Comparison of ENCODE assay signal across 9 cellular contexts in genomic region chr3:114319453-114319852, GRCh38. TPM values are rescaled to one million over a fixed set of nuclear protein-coding genes. Genes with fewer than 3 reads are reported as not detected.
DNase-seq lines count a peak whose midpoint lies in the region; ATAC-seq, FAIRE-seq and TF ChIP-seq lines count a peak whose summit lies in the region.
"Had no signal": no experiment of that assay in that cellular context is flagged by ENCODE, and none has a peak within 500 bp of the region (broad histone marks: within the 10 kb centered on the region; RNA-seq: fewer than 3 reads in every experiment).

No MANE protein-coding gene starts in this region.

- no peak overlapping the region for H3K9ac ChIP-seq in kidney (ENCODE audit: low read length in 2 of 2)

- no peaks in the 10 kb centered on the region for H3K9me3 Mint-ChIP-seq in stimulated activated naive CD8-positive, alpha-beta T cell treated with anti-CD3 and anti-CD28 coated beads, Interleukin-15, Interleukin-2, amounts not matched to agents 100 ng/mL and 50 ng/mL, for 24 hours
- no peaks in the 10 kb centered on the region for H3K9me3 Mint-ChIP-seq in activated CD4-positive, alpha-beta T cell treated with anti-CD3 and anti-CD28 coated beads, Interleukin-2, amount 10 ng/mL, durations not matched to agents 24 days and 14 days

- H3K9me3 ChIP-seq in kidney (ENCODE audit: control insufficient read depth in 1 of 2, low read length in 2 of 2): no peaks in the 10 kb centered on the region

- no peak for DNase-seq in stimulated activated naive CD8-positive, alpha-beta T cell treated with anti-CD3 and anti-CD28 coated beads, Interleukin-15, Interleukin-2, amounts not matched to agents 100 U/mL and 50 U/mL, for 24 hours
- DNase-seq in NCI-H524 treated with DMSO at 0.1 percent for 48 hours (lab: John Stamatoyannopoulos, UW) (peak; percentile 91), epithelial cell of prostate (ENCODE audit: low read depth, low spot score) (peak; percentile 75), kidney (no peak)
- no peak for DNase-seq in activated CD4-positive, alpha-beta T cell treated with anti-CD3 and anti-CD28 coated beads, Interleukin-2, amount 10 ng/mL, durations not matched to agents 24 days and 14 days
- DNase-seq: midbrain had no signal

- intact Hi-C loops in activated CD4-positive, alpha-beta T cell treated with anti-CD3 and anti-CD28 coated beads, Interleukin-2, amount 10 ng/mL, durations not matched to agents 24 days and 14 days (cut with micrococcal nuclease): no loop called here
- intact Hi-C loops in kidney (cut with DNase I): no loop called here

- peaks cover 94% of the 10 kb centered on the region for H3K4me1 Mint-ChIP-seq in stimulated activated naive CD8-positive, alpha-beta T cell treated with anti-CD3 and anti-CD28 coated beads, Interleukin-15, Interleukin-2, amounts not matched to agents 100 ng/mL and 50 ng/mL, for 24 hours (ENCODE audit: low read depth)
- H3K4me1 Mint-ChIP-seq in activated CD4-positive, alpha-beta T cell treated with anti-CD3 and anti-CD28 coated beads, Interleukin-2, amount 10 ng/mL, durations not matched to agents 24 days and 14 days: peaks cover 44% of the 10 kb centered on the region

- H3K36me3 Mint-ChIP-seq in stimulated activated naive CD8-positive, alpha-beta T cell treated with anti-CD3 and anti-CD28 coated beads, Interleukin-15, Interleukin-2, amounts not matched to agents 100 ng/mL and 50 ng/mL, for 24 hours (ENCODE audit: low read depth): peaks cover 16% of the 10 kb centered on the region
- H3K36me3 Mint-ChIP-seq in activated CD4-positive, alpha-beta T cell treated with anti-CD3 and anti-CD28 coated beads, Interleukin-2, amount 10 ng/mL, durations not matched to agents 24 days and 14 days (ENCODE audit: low read depth): peaks cover 3% of the 10 kb centered on the region

- H3K27ac ChIP-seq in epithelial cell of prostate (peak overlapping the region; percentile 54), kidney (ENCODE audit: low read depth in 2 of 2, low read length in 2 of 2) (no peak overlapping the region)

- no peaks in the 10 kb centered on the region for H3K27me3 Mint-ChIP-seq in stimulated activated naive CD8-positive, alpha-beta T cell treated with anti-CD3 and anti-CD28 coated beads, Interleukin-15, Interleukin-2, amounts not matched to agents 100 ng/mL and 50 ng/mL, for 24 hours
- H3K27me3 Mint-ChIP-seq in activated CD4-positive, alpha-beta T cell treated with anti-CD3 and anti-CD28 coated beads, Interleukin-2, amount 10 ng/mL, durations not matched to agents 24 days and 14 days: no peaks in the 10 kb centered on the region

- no peaks in the 10 kb centered on the region for H3K4me1 ChIP-seq in kidney (ENCODE audit: control insufficient read depth in 1 of 2, insufficient read depth in 1 of 2, low read depth in 1 of 2, low read length in 2 of 2)

- no peak for FAIRE-seq in kidney (lab: Jason Lieb, UNC)

- H3K36me3 ChIP-seq in kidney (ENCODE audit: control insufficient read depth in 1 of 2, insufficient read depth in 2 of 2, low read length in 2 of 2): peaks cover 0 to 5% of the 10 kb centered on the region in 2 donors

- H3K4me3 Mint-ChIP-seq in stimulated activated naive CD8-positive, alpha-beta T cell treated with anti-CD3 and anti-CD28 coated beads, Interleukin-15, Interleukin-2, amounts not matched to agents 100 ng/mL and 50 ng/mL, for 24 hours: no peak overlapping the region
- no peak overlapping the region for H3K4me3 Mint-ChIP-seq in activated CD4-positive, alpha-beta T cell treated with anti-CD3 and anti-CD28 coated beads, Interleukin-2, amount 10 ng/mL, durations not matched to agents 24 days and 14 days

- H3K4me3 ChIP-seq in kidney (ENCODE audit: low read length in 2 of 2): no peak overlapping the region

- no peak for TF ChIP-seq CTCF in kidney (IDR thresholded peaks at IDR 0.05; ENCODE audit: borderline replicate concordance, extremely low read depth, insufficient read depth)

- H3K27ac Mint-ChIP-seq in stimulated activated naive CD8-positive, alpha-beta T cell treated with anti-CD3 and anti-CD28 coated beads, Interleukin-15, Interleukin-2, amounts not matched to agents 100 ng/mL and 50 ng/mL, for 24 hours: peak overlapping the region; percentile 66
- no peak overlapping the region for H3K27ac Mint-ChIP-seq in activated CD4-positive, alpha-beta T cell treated with anti-CD3 and anti-CD28 coated beads, Interleukin-2, amount 10 ng/mL, durations not matched to agents 24 days and 14 days

- no peak for ATAC-seq in stimulated activated naive CD8-positive, alpha-beta T cell treated with anti-CD3 and anti-CD28 coated beads, Interleukin-15, Interleukin-2, amounts not matched to agents 100 U/mL and 50 U/mL, for 24 hours
- ATAC-seq in HG03135 (IDR thresholded peaks at IDR 0.05; ENCODE audit: unreplicated experiment) (no peak), GM21576 (IDR thresholded peaks at IDR 0.05; ENCODE audit: unreplicated experiment) (no peak)

RNA-seq across cellular contexts. Expression of gene TIGIT, which starts 25.6 kb away (rescaled TPM):
- total RNA-seq in activated CD4-positive, alpha-beta T cell treated with anti-CD3 and anti-CD28 coated beads, Interleukin-2, amount 10 ng/mL, durations not matched to agents 24 days and 14 days: 2.5 and 4.7 TPM in 2 replicates
- total RNA-seq in kidney: 2.7 TPM
- polyA plus RNA-seq in kidney (ENCODE audit: insufficient read depth, low read depth, low replicate concordance): not detected

Comparison
In these comparisons a context has a peak if more than half of its experiments do, and no peak if none do; other contexts are left out.
1. DNase-seq: peak in NCI-H524 treated with DMSO at 0.1 percent for 48 hours (single experiment) and epithelial cell of prostate (single experiment); none in stimulated activated naive CD8-positive, alpha-beta T cell treated with anti-CD3 and anti-CD28 coated beads, Interleukin-15, Interleukin-2, amounts not matched to agents 100 U/mL and 50 U/mL, for 24 hours (single experiment), activated CD4-positive, alpha-beta T cell treated with anti-CD3 and anti-CD28 coated beads, Interleukin-2, amount 10 ng/mL, durations not matched to agents 24 days and 14 days (single experiment) and kidney (single experiment).